In the genomic region with DNA sequence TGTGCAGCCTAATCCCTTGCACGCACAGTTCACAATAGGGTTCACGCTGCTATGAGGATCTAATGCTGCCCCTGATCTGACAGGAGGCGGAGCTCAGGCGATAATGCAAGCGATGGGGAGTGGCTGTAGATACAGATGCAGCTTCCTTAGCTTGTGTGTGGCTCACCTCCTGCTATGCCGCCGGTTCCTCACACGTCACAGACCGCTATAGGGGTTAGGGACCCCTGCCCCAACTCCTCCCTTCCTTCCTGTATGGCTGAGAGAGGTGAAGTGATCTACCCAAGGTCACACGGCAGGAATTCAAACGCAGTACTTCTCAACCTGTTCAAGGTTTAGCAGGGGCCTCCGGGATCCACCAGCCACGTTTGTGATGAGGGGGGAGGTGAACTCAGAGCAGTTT, we compare ENCODE assay signal across 11 cellular contexts. TPM values are rescaled to one million over a fixed set of nuclear protein-coding genes. Genes with fewer than 3 reads are reported as not detected.
DNase-seq lines count a peak whose midpoint lies in the region; ATAC-seq and TF ChIP-seq lines count a peak whose summit lies in the region.
"Had no signal": no experiment of that assay in that cellular context is flagged by ENCODE, and none has a peak within 500 bp of the region (broad histone marks: within the 10 kb centered on the region; RNA-seq: fewer than 3 reads in every experiment).

No MANE protein-coding gene starts in this region.

- H3K9ac ChIP-seq in HCT116 (ENCODE audit: low read length): no peak overlapping the region
- no peak overlapping the region for H3K9ac ChIP-seq in neuronal stem cell (ENCODE audit: low read depth, low read length, poor library complexity)

- no peak overlapping the region for H3K4ac ChIP-seq in neuronal stem cell (ENCODE audit: low read length)

- no peak for ATAC-seq in HCT116
- ATAC-seq in HG03439 (IDR thresholded peaks at IDR 0.05; ENCODE audit: unreplicated experiment): no peak
- ATAC-seq in HG02610 (IDR thresholded peaks at IDR 0.05; ENCODE audit: unreplicated experiment): no peak
- no peak for ATAC-seq in HG03039 (IDR thresholded peaks at IDR 0.05; ENCODE audit: unreplicated experiment)
- ATAC-seq in HG02763 (IDR thresholded peaks at IDR 0.05; ENCODE audit: unreplicated experiment): no peak
- ATAC-seq: left cardiac atrium had no signal

- H3K4me2 ChIP-seq in HCT116 (ENCODE audit: low read length): peak overlapping the region; percentile 72
- no peak overlapping the region for H3K4me2 ChIP-seq in neuronal stem cell (ENCODE audit: insufficient read depth, low read length, poor library complexity, severe bottlenecking)

- H3K4me3 ChIP-seq in HCT116 (replicated peaks in 1 of 2; ENCODE audit: low read depth in 1 of 2, low read length in 2 of 2) (peak overlapping the region in 1 of 2 experiments; percentile 42; a peak in 2 of 4 replicates), neuronal stem cell (ENCODE audit: low read length in 2 of 2) (no peak overlapping the region)
- H3K4me3 ChIP-seq: thoracic aorta had no signal

- H2AK5ac ChIP-seq in neuronal stem cell (ENCODE audit: low read depth, low read length): no peak overlapping the region

- H2AFZ ChIP-seq in HCT116 (ENCODE audit: low read depth, low read length, poor library complexity, severe bottlenecking) (peak overlapping the region; percentile 92), neuronal stem cell (ENCODE audit: low read length) (peak overlapping the region; percentile 33)

- no peak overlapping the region for H4K8ac ChIP-seq in neuronal stem cell (ENCODE audit: low read depth, low read length)

- H2BK15ac ChIP-seq in neuronal stem cell (ENCODE audit: low read length): no peak overlapping the region

- H3K18ac ChIP-seq in neuronal stem cell (ENCODE audit: low read length): no peak overlapping the region

- peaks cover 9 to 32% of the 10 kb centered on the region in 2 experiments for H3K4me1 ChIP-seq in HCT116 (ENCODE audit: control insufficient read depth in 1 of 2, insufficient read depth in 2 of 2, low read length in 2 of 2)
- H3K4me1 ChIP-seq in neuronal stem cell (ENCODE audit: control insufficient read depth in 2 of 2, insufficient read depth in 1 of 2, low read depth in 1 of 2, low read length in 2 of 2): peaks cover 3 to 4% of the 10 kb centered on the region in 2 donors

- intact Hi-C loops in HCT116 (cut with micrococcal nuclease): loop anchor here (10.0 kb wide), 1 partner anchor 113 kb away; a partner anchor contains a TSS

- H4K91ac ChIP-seq in neuronal stem cell (ENCODE audit: low read depth, low read length, poor library complexity): no peak overlapping the region

- no peaks in the 10 kb centered on the region for H3K9me2 ChIP-seq in HCT116 (ENCODE audit: insufficient read depth)

- TF ChIP-seq POLR2A in HCT116 (IDR thresholded peaks at IDR 0.05; ENCODE audit: borderline replicate concordance, extremely low read depth, insufficient read depth, insufficient read length): no peak

- no peak for TF ChIP-seq RAD21 in HCT116 (IDR thresholded peaks at IDR 0.05; ENCODE audit: low read depth)

- TF ChIP-seq CTCF in HCT116 (IDR thresholded peaks at IDR 0.05 in 2 of 3, conservative IDR thresholded peaks at IDR 0.05 in 1 of 3; ENCODE audit: borderline replicate concordance in 1 of 3, insufficient read depth in 1 of 3, low read depth in 2 of 3, low read length in 2 of 3): no peak

- no peak overlapping the region for H3K14ac ChIP-seq in neuronal stem cell (ENCODE audit: low read length)

- peak overlapping the region; percentile 5 for H3K23ac ChIP-seq in neuronal stem cell (ENCODE audit: low read depth, low read length, poor library complexity)

- H3K27ac ChIP-seq in HCT116 (ENCODE audit: low read depth, low read length) (no peak overlapping the region), neuronal stem cell (replicated peaks; ENCODE audit: low read length) (no peak overlapping the region)

- no CpG with 5 or more reads among the region's 13 CpGs for WGBS in neuronal stem cell (ENCODE audit: extremely low coverage in 2 of 2, insufficient read length in 2 of 2, insufficient replicate concordance in 1 of 2), 2 donors

- CTCF ChIA-PET in HCT116 (lab: Charles Lee): no interaction called here

- H3K9me3 ChIP-seq in HCT116 (ENCODE audit: control insufficient read depth in 1 of 2, insufficient read depth in 1 of 2, low read depth in 1 of 2, low read length in 2 of 2) (no peaks in the 10 kb centered on the region), neuronal stem cell (replicated peaks in 1 of 2; ENCODE audit: control insufficient read depth in 2 of 2, insufficient read depth in 1 of 2, low read depth in 1 of 2, low read length in 2 of 2) (no peaks in the 10 kb centered on the region)
- H3K9me3 ChIP-seq: thoracic aorta had no signal

- POLR2A ChIA-PET in HCT116 (lab: Charles Lee): no interaction called here

- no peaks in the 10 kb centered on the region for H4K20me1 ChIP-seq in HCT116 (ENCODE audit: insufficient read depth)

- DNase-seq in HCT116 (ENCODE audit: low read depth, low spot score): no peak
- peak; percentile 28 for DNase-seq in RPMI8226
- DNase-seq in activated T-helper 9 cell treated with anti-CD3 and anti-CD28 coated beads, Interleukin-2, amount 50 U/mL, for 16 hours (ENCODE audit: low read depth): peak; percentile 15
- no peak for DNase-seq in neuronal stem cell (ENCODE audit: low spot score)
- DNase-seq: left cardiac atrium, NCI-H774 had no signal

- H3K27me3 ChIP-seq in HCT116 (ENCODE audit: insufficient read depth, low read length) (no peaks in the 10 kb centered on the region), neuronal stem cell (ENCODE audit: control insufficient read depth in 3 of 3, insufficient read depth in 3 of 3, low read depth in 1 of 3, low read length in 3 of 3) (peaks cover 0 to 8% (median 0%) of the 10 kb centered on the region in 3 experiments)

- no peak overlapping the region for H2BK120ac ChIP-seq in neuronal stem cell (ENCODE audit: low read depth, low read length)

- no peak overlapping the region for H2BK5ac ChIP-seq in neuronal stem cell (ENCODE audit: low read length)

- H3K36me3 ChIP-seq in HCT116 (ENCODE audit: control insufficient read depth in 1 of 2, insufficient read depth in 2 of 2, low read length in 2 of 2) (no peaks in the 10 kb centered on the region), neuronal stem cell (replicated peaks in 1 of 2; ENCODE audit: control insufficient read depth in 2 of 2, insufficient read depth in 2 of 2, low read length in 2 of 2) (no peaks in the 10 kb centered on the region)
- H3K36me3 ChIP-seq: thoracic aorta had no signal

- no peak overlapping the region for H2BK12ac ChIP-seq in neuronal stem cell (ENCODE audit: low read length)

- BruUV-seq in HCT116 (replicated peaks; lab: Mats Ljungman, UMichigan): no TSS peak

- RAD21 ChIA-PET in HCT116 (lab: Charles Lee; ENCODE audit: low non-redundant PET in 1 of 2, low total read pairs in 2 of 2, uncharacterized antibody in 2 of 2, unreplicated experiment in 2 of 2): no interaction called here

- H3K79me1 ChIP-seq in neuronal stem cell (ENCODE audit: low read depth, low read length): no peaks in the 10 kb centered on the region

- H3K79me2 ChIP-seq in HCT116 (ENCODE audit: insufficient read depth, low read length): no peaks in the 10 kb centered on the region

TF ChIP-seq in HCT116, 20 proteins besides CTCF, POLR2A, EP300 and RAD21:
- TF ChIP-seq FOSL1 (IDR thresholded peaks at IDR 0.05; ENCODE audit: low read depth): no peak
- TF ChIP-seq EZH2phosphoT487 (IDR thresholded peaks at IDR 0.05; ENCODE audit: borderline replicate concordance): no peak
- no peak for TF ChIP-seq SIN3A (IDR thresholded peaks at IDR 0.05; ENCODE audit: low read depth)
- no peak for TF ChIP-seq TCF7L2 (IDR thresholded peaks at IDR 0.05; ENCODE audit: borderline replicate concordance, extremely low read depth, insufficient read depth, insufficient read length)
- TF ChIP-seq, protein P1, sequence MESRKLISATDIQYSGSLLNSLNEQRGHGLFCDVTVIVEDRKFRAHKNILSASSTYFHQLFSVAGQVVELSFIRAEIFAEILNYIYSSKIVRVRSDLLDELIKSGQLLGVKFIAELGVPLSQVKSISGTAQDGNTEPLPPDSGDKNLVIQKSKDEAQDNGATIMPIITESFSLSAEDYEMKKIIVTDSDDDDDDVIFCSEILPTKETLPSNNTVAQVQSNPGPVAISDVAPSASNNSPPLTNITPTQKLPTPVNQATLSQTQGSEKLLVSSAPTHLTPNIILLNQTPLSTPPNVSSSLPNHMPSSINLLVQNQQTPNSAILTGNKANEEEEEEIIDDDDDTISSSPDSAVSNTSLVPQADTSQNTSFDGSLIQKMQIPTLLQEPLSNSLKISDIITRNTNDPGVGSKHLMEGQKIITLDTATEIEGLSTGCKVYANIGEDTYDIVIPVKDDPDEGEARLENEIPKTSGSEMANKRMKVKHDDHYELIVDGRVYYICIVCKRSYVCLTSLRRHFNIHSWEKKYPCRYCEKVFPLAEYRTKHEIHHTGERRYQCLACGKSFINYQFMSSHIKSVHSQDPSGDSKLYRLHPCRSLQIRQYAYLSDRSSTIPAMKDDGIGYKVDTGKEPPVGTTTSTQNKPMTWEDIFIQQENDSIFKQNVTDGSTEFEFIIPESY (IDR thresholded peaks at IDR 0.05; ENCODE audit: extremely low read depth, insufficient replicate concordance, low read length): no peak
- TF ChIP-seq POLR2AphosphoS5 (IDR thresholded peaks at IDR 0.05; ENCODE audit: low read depth, low read length): no peak
TF ChIP-seq in HCT116: peak in this region for 0.

RNA-seq across cellular contexts. Expression of a gene that starts 13.4 kb away (rescaled TPM):
- 3.1 TPM for total RNA-seq in HCT116 (2021; ENCODE audit: unreplicated experiment)
- 5.3 and 5.9 TPM in 2 replicates for polyA plus RNA-seq in HCT116 (2012)
- 3.6 TPM for polyA plus RNA-seq in neuronal stem cell (2013, experiment 1 of 2)
- 3.4 TPM for polyA plus RNA-seq in neuronal stem cell (2013, experiment 2 of 2)

RNA-seq across cellular contexts. Expression of a gene that starts 52.8 kb away (rescaled TPM):
- total RNA-seq in HCT116 (2021; ENCODE audit: unreplicated experiment): 28.8 TPM
- 17.8 and 19.7 TPM in 2 replicates for polyA plus RNA-seq in HCT116 (2012)
- polyA plus RNA-seq in neuronal stem cell (2013, experiment 1 of 2): 43.3 TPM
- 45.1 TPM for polyA plus RNA-seq in neuronal stem cell (2013, experiment 2 of 2)

Comparison
In these comparisons a context has a peak if more than half of its experiments do, and no peak if none do; other contexts are left out.
1. DNase-seq: peak in RPMI8226 (single experiment) and activated T-helper 9 cell treated with anti-CD3 and anti-CD28 coated beads, Interleukin-2, amount 50 U/mL, for 16 hours (single experiment); none in HCT116 (single experiment) and neuronal stem cell (single experiment).